In the genomic region with DNA sequence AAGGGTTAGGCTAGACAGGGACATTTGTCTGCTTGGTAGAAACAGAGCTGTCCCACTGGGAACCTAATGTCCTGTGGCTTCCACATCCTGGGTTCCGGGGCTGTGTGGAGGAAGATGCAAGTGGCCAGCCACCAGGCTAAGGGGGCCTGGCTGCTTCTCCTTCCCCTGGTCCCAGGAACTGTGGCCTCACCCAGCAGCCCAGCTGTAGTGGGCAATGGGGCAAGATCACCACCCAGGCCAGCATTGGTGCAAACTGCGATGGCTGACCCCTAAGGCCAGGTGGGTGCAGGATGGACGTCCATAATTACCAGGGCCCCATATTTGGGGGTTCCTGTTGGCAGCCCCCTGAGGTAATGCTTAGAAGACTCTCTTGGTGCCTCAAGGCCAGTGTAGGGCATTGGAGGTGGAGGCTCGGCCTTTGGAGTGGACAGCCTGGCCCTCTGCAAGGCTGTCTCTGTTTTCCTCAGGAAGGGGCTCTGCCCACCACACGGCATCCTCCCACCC, we compare ENCODE assay signal across 26 cellular contexts.
"Had no signal": no experiment of that assay in that cellular context is flagged by ENCODE, and none has a peak within 500 bp of the region (broad histone marks: within the 10 kb centered on the region; RNA-seq: fewer than 3 reads in every experiment).

No MANE protein-coding gene starts in this region.

- DNase-seq: activated CD4-positive, alpha-beta T cell treated with anti-CD3 and anti-CD28 coated beads, Interleukin-2, amount 10 ng/mL, durations not matched to agents 7 days and 5 days; activated CD4-positive, CD25-positive, alpha-beta regulatory T cell treated with anti-CD3 and anti-CD28 coated beads, Interleukin-2, amount 50 U/mL, for 72 hours; activated CD8-positive, alpha-beta memory T cell treated with anti-CD3 and anti-CD28 coated beads, Interleukin-2, amount 10 ng/mL, durations not matched to agents 7 days and 5 days; activated CD8-positive, alpha-beta T cell treated with anti-CD3 and anti-CD28 coated beads for 36 hours; activated gamma-delta T cell; activated naive CD4-positive, alpha-beta T cell treated with anti-CD3 and anti-CD28 coated beads, Interleukin-2, amount 50 U/mL, for 16 hours; activated naive CD8-positive, alpha-beta T cell treated with anti-CD3 and anti-CD28 coated beads, Interleukin-2, amount 50 U/mL, for 24 hours; activated T-cell treated with anti-CD3 and anti-CD28 coated beads for 4 hours; naive thymus-derived CD8-positive, alpha-beta T cell; stimulated activated CD4-positive, alpha-beta T cell treated with anti-CD3 and anti-CD28 coated beads, Interleukin-15, amount 100 ng/mL, for 24 hours; stomach; T-cell; upper lobe of right lung; WERI-Rb-1 had no signal

- H3K36me3 ChIP-seq: neural progenitor cell, prostate gland, suprapubic skin, upper lobe of right lung, WERI-Rb-1 had no signal

- H3K4me1 ChIP-seq: prostate gland, upper lobe of right lung had no signal

- H3K9ac ChIP-seq: neural progenitor cell had no signal

- H3K4me3 Mint-ChIP-seq: activated CD4-positive, alpha-beta T cell treated with anti-CD3 and anti-CD28 coated beads, Interleukin-2, amount 10 ng/mL, durations not matched to agents 7 days and 5 days; activated CD8-positive, alpha-beta memory T cell treated with anti-CD3 and anti-CD28 coated beads, Interleukin-2, amount 10 ng/mL, durations not matched to agents 7 days and 5 days; activated CD8-positive, alpha-beta T cell treated with anti-CD3 and anti-CD28 coated beads for 36 hours; activated naive CD8-positive, alpha-beta T cell treated with anti-CD3 and anti-CD28 coated beads, Interleukin-2, amount 50 U/mL, for 24 hours; naive thymus-derived CD8-positive, alpha-beta T cell; neural progenitor cell; stimulated activated memory B cell treated with anti-CD40 and anti-IgM and Interleukin-4, amounts not matched to agents 10 μg/mL and 1 μg/mL and 100 μg/mL, for 72 hours; T-cell; T-helper 2 cell treated with Interferon-gamma antibody and Interleukin-4, amounts not matched to agents 5 μg/mL and 100 μg/mL, for 36 hours had no signal

- H2AFZ ChIP-seq: neural progenitor cell had no signal

- H3K9me3 ChIP-seq: prostate gland, stomach, suprapubic skin, upper lobe of right lung had no signal

- H3K4me1 Mint-ChIP-seq: activated CD4-positive, alpha-beta T cell treated with anti-CD3 and anti-CD28 coated beads, Interleukin-2, amount 10 ng/mL, durations not matched to agents 7 days and 5 days; activated CD8-positive, alpha-beta memory T cell treated with anti-CD3 and anti-CD28 coated beads, Interleukin-2, amount 10 ng/mL, durations not matched to agents 7 days and 5 days; activated naive CD8-positive, alpha-beta T cell treated with anti-CD3 and anti-CD28 coated beads, Interleukin-2, amount 50 U/mL, for 24 hours; stimulated activated memory B cell treated with anti-CD40 and anti-IgM and Interleukin-4, amounts not matched to agents 10 μg/mL and 1 μg/mL and 100 μg/mL, for 72 hours; T-cell had no signal

- H3K36me3 Mint-ChIP-seq: activated CD8-positive, alpha-beta memory T cell treated with anti-CD3 and anti-CD28 coated beads, Interleukin-2, amount 10 ng/mL, durations not matched to agents 7 days and 5 days; brain; naive thymus-derived CD8-positive, alpha-beta T cell; neural progenitor cell; stimulated activated memory B cell treated with anti-CD40 and anti-IgM and Interleukin-4, amounts not matched to agents 10 μg/mL and 1 μg/mL and 100 μg/mL, for 72 hours; T-cell had no signal

- H3K27ac ChIP-seq: epithelial cell of prostate, neural progenitor cell, prostate gland, skin epidermis, stomach, suprapubic skin, upper lobe of right lung, WERI-Rb-1 had no signal

- H3K9me3 Mint-ChIP-seq: activated CD4-positive, alpha-beta T cell treated with anti-CD3 and anti-CD28 coated beads, Interleukin-2, amount 10 ng/mL, durations not matched to agents 7 days and 5 days; activated CD8-positive, alpha-beta T cell treated with anti-CD3 and anti-CD28 coated beads for 36 hours; activated naive CD8-positive, alpha-beta T cell treated with anti-CD3 and anti-CD28 coated beads, Interleukin-2, amount 50 U/mL, for 24 hours; naive thymus-derived CD8-positive, alpha-beta T cell; neural progenitor cell; stimulated activated memory B cell treated with anti-CD40 and anti-IgM and Interleukin-4, amounts not matched to agents 10 μg/mL and 1 μg/mL and 100 μg/mL, for 72 hours; T-cell; T-helper 2 cell treated with Interferon-gamma antibody and Interleukin-4, amounts not matched to agents 5 μg/mL and 100 μg/mL, for 36 hours had no signal

- H3K27me3 ChIP-seq: neural progenitor cell, stomach, suprapubic skin, upper lobe of right lung had no signal

- ATAC-seq: activated CD8-positive, alpha-beta memory T cell treated with anti-CD3 and anti-CD28 coated beads, Interleukin-2, amount 10 ng/mL, durations not matched to agents 7 days and 5 days; activated CD8-positive, alpha-beta T cell treated with anti-CD3 and anti-CD28 coated beads for 36 hours; activated naive CD8-positive, alpha-beta T cell treated with anti-CD3 and anti-CD28 coated beads, Interleukin-2, amount 50 U/mL, for 24 hours; left lobe of liver; naive thymus-derived CD8-positive, alpha-beta T cell; SK-N-SH treated with all-trans-retinoic acid at 6 μM for 48 hours; stimulated activated memory B cell treated with anti-CD40 and anti-IgM and Interleukin-4, amounts not matched to agents 10 μg/mL and 1 μg/mL and 100 μg/mL, for 72 hours; T-cell; upper lobe of right lung had no signal

- FAIRE-seq: colon, TTC549 had no signal

- H3K27ac Mint-ChIP-seq: activated CD4-positive, alpha-beta T cell treated with anti-CD3 and anti-CD28 coated beads, Interleukin-2, amount 10 ng/mL, durations not matched to agents 7 days and 5 days; activated CD8-positive, alpha-beta memory T cell treated with anti-CD3 and anti-CD28 coated beads, Interleukin-2, amount 10 ng/mL, durations not matched to agents 7 days and 5 days; activated CD8-positive, alpha-beta T cell treated with anti-CD3 and anti-CD28 coated beads for 36 hours; activated naive CD8-positive, alpha-beta T cell treated with anti-CD3 and anti-CD28 coated beads, Interleukin-2, amount 50 U/mL, for 24 hours; naive thymus-derived CD8-positive, alpha-beta T cell; neural progenitor cell; stimulated activated memory B cell treated with anti-CD40 and anti-IgM and Interleukin-4, amounts not matched to agents 10 μg/mL and 1 μg/mL and 100 μg/mL, for 72 hours; T-cell; T-helper 2 cell treated with Interferon-gamma antibody and Interleukin-4, amounts not matched to agents 5 μg/mL and 100 μg/mL, for 36 hours had no signal

- H3K27me3 Mint-ChIP-seq: activated CD8-positive, alpha-beta T cell treated with anti-CD3 and anti-CD28 coated beads for 36 hours; activated naive CD8-positive, alpha-beta T cell treated with anti-CD3 and anti-CD28 coated beads, Interleukin-2, amount 50 U/mL, for 24 hours; naive thymus-derived CD8-positive, alpha-beta T cell; stimulated activated memory B cell treated with anti-CD40 and anti-IgM and Interleukin-4, amounts not matched to agents 10 μg/mL and 1 μg/mL and 100 μg/mL, for 72 hours; T-cell had no signal

- H3K4me3 ChIP-seq: neural progenitor cell, prostate gland, skin epidermis, stomach, suprapubic skin, upper lobe of right lung had no signal
